Comparison of ENCODE assay signal across 12 cellular contexts in genomic region chr17:48491527-48492273, GRCh38. TPM values are rescaled to one million over a fixed set of nuclear protein-coding genes. Genes with fewer than 3 reads are reported as not detected.
A peak's percentile ranks its signal among the peaks of the same experiment; 100 is the strongest.
DNase-seq lines count a peak whose midpoint lies in the region; ATAC-seq and TF ChIP-seq lines count a peak whose summit lies in the region.
"Had no signal": no experiment of that assay in that cellular context is flagged by ENCODE, and none has a peak within 500 bp of the region (broad histone marks: within the 10 kb centered on the region; RNA-seq: fewer than 3 reads in every experiment).

No MANE protein-coding gene starts in this region.

- TF ChIP-seq RAD21 in IMR-90 (IDR thresholded peaks at IDR 0.05; ENCODE audit: low read length), result no peak

- peaks cover 27% of the 10 kb centered on the region for H3K27me3 Mint-ChIP-seq in activated naive CD8-positive, alpha-beta T cell treated with anti-CD3 and anti-CD28 coated beads, Interleukin-2, amount 10 ng/mL, durations not matched to agents 7 days and 5 days
- no peaks in the 10 kb centered on the region for H3K27me3 Mint-ChIP-seq in natural killer cell treated with Interleukin-12 subunit alpha and Interleukin-12 subunit beta and Interleukin-15 and Interleukin-18, amount 100 ng/mL, for 72 hours

- peak overlapping the region; percentile 65 for H3K4me3 Mint-ChIP-seq in activated naive CD8-positive, alpha-beta T cell treated with anti-CD3 and anti-CD28 coated beads, Interleukin-2, amount 10 ng/mL, durations not matched to agents 7 days and 5 days
- peak overlapping the region; percentile 81 for H3K4me3 Mint-ChIP-seq in natural killer cell treated with Interleukin-12 subunit alpha and Interleukin-12 subunit beta and Interleukin-15 and Interleukin-18, amount 100 ng/mL, for 72 hours
- H3K4me3 Mint-ChIP-seq: neural crest cell had no signal

- H3K9me3 ChIP-seq in IMR-90 (ENCODE audit: control insufficient read depth, insufficient read depth, low read length) (no peaks in the 10 kb centered on the region), prostate gland (no peaks in the 10 kb centered on the region)
- H3K9me3 ChIP-seq: body of pancreas had no signal

- DNase-seq in GF-D8 (lab: John Stamatoyannopoulos, UW) (peak; percentile 58), IMR-90 (peak; percentile 48), prostate gland (ENCODE audit: low spot score) (no peak), NCI-H128 (lab: John Stamatoyannopoulos, UW; ENCODE audit: unreplicated experiment) (no peak), AG08396 (ENCODE audit: low spot score) (no peak)
- DNase-seq in activated naive CD8-positive, alpha-beta T cell treated with anti-CD3 and anti-CD28 coated beads, Interleukin-2, amount 10 ng/mL, durations not matched to agents 7 days and 5 days, result no peak
- DNase-seq in natural killer cell treated with Interleukin-12 subunit alpha and Interleukin-12 subunit beta and Interleukin-15 and Interleukin-18, amount 100 ng/mL, for 72 hours (ENCODE audit: low spot score), result no peak
- DNase-seq: Kasumi-1 had no signal

- H3K4me2 ChIP-seq in IMR-90 (ENCODE audit: low read depth, low read length), result no peak overlapping the region

- dilution Hi-C loops in IMR-90 (cut with HindIII; ENCODE audit: low sequenced_read_pairs, unreplicated experiment), result no loop called here

- intact Hi-C loops in IMR-90 (cut with micrococcal nuclease), result loop anchor here (2.0 to 5.0 kb wide), 3 partner anchors 49 to 444 kb away; partner anchors contain the start of gene NFE2L1
- intact Hi-C loops in prostate gland (cut with DNase I), result no loop called here

- H3K4me1 Mint-ChIP-seq in activated naive CD8-positive, alpha-beta T cell treated with anti-CD3 and anti-CD28 coated beads, Interleukin-2, amount 10 ng/mL, durations not matched to agents 7 days and 5 days, result peaks cover 21% of the 10 kb centered on the region
- H3K4me1 Mint-ChIP-seq in natural killer cell treated with Interleukin-12 subunit alpha and Interleukin-12 subunit beta and Interleukin-15 and Interleukin-18, amount 100 ng/mL, for 72 hours (ENCODE audit: low read depth in 2 of 2), result peaks cover 27 to 34% of the 10 kb centered on the region in 2 donors
- H3K4me1 Mint-ChIP-seq: neural crest cell had no signal

- no peak for TF ChIP-seq POLR2A in IMR-90 (IDR thresholded peaks at IDR 0.05; ENCODE audit: low read depth, low read length)
- TF ChIP-seq POLR2A in prostate gland (IDR thresholded peaks at IDR 0.05), result no peak

- BruUV-seq in IMR-90 (replicated peaks; lab: Mats Ljungman, UMichigan), result no TSS peak

- no peak overlapping the region for H2BK5ac ChIP-seq in IMR-90 (ENCODE audit: low read depth, low read length, poor library complexity, severe bottlenecking)

- H3K9ac ChIP-seq in IMR-90 (ENCODE audit: low read depth, low read length), result no peak overlapping the region

- H2BK15ac ChIP-seq in IMR-90 (ENCODE audit: low read depth, low read length), result peak overlapping the region; percentile 79; the same call in 1 of the 3 replicates

- CTCF ChIA-PET in IMR-90 (lab: Yijun Ruan, JAX), result interaction anchor here (1.0 to 1.8 kb wide), 6 partner anchors 13 to 101 kb away, joined by 3 to 8 read pairs (median 4); partner anchors contain the start of gene HOXB3

- H4K5ac ChIP-seq in IMR-90 (ENCODE audit: low read depth, low read length), result no peak overlapping the region

- H3K27me3 ChIP-seq in IMR-90 (ENCODE audit: control insufficient read depth, insufficient read depth, low read length), result no peaks in the 10 kb centered on the region
- H3K27me3 ChIP-seq in prostate gland (replicated peaks; ENCODE audit: insufficient read depth), result no peaks in the 10 kb centered on the region

- no peak overlapping the region for H3K4me3 ChIP-seq in IMR-90 (ENCODE audit: insufficient read depth, low read depth, low read length)
- no peak overlapping the region for H3K4me3 ChIP-seq in prostate gland
- H3K4me3 ChIP-seq: body of pancreas had no signal

- no peak overlapping the region for H3K56ac ChIP-seq in IMR-90 (ENCODE audit: extremely low read depth, insufficient read depth, low read length)

- no peak overlapping the region for H2AK9ac ChIP-seq in IMR-90 (replicated peaks; ENCODE audit: low read depth, low read length, poor library complexity)

- no CpG with 5 or more reads among the region's 3 CpGs for WGBS in IMR-90 (ENCODE audit: extremely low coverage in 2 of 2, insufficient read length in 1 of 2), 2 experiments
- 86% methylated on average over 3 of the region's 3 CpGs for WGBS in prostate gland

- peak overlapping the region; percentile 43 for H3K14ac ChIP-seq in IMR-90 (replicated peaks; ENCODE audit: low read depth, low read length)

- H2BK120ac ChIP-seq in IMR-90 (ENCODE audit: low read depth, low read length), result peak overlapping the region; percentile 58; the same call in 1 of the 2 replicates

- peaks cover 22% of the 10 kb centered on the region for H3K9me1 ChIP-seq in IMR-90 (ENCODE audit: insufficient read depth, low read length)

- H3K27ac ChIP-seq in IMR-90 (ENCODE audit: insufficient read depth, low read length), result no peak overlapping the region
- no peak overlapping the region for H3K27ac ChIP-seq in prostate gland
- H3K27ac ChIP-seq: body of pancreas had no signal

- peak overlapping the region; percentile 31; the same call in 1 of the 2 replicates for H3K23ac ChIP-seq in IMR-90 (ENCODE audit: low read depth, low read length)

- no peak overlapping the region for H2AFZ ChIP-seq in IMR-90 (replicated peaks; ENCODE audit: low read length, poor library complexity)

- peak overlapping the region; percentile 48; the same call in 1 of the 2 replicates for H2BK20ac ChIP-seq in IMR-90 (ENCODE audit: low read depth, low read length)

- H3K9me3 Mint-ChIP-seq in activated naive CD8-positive, alpha-beta T cell treated with anti-CD3 and anti-CD28 coated beads, Interleukin-2, amount 10 ng/mL, durations not matched to agents 7 days and 5 days, result no peaks in the 10 kb centered on the region
- no peaks in the 10 kb centered on the region for H3K9me3 Mint-ChIP-seq in natural killer cell treated with Interleukin-12 subunit alpha and Interleukin-12 subunit beta and Interleukin-15 and Interleukin-18, amount 100 ng/mL, for 72 hours
- H3K9me3 Mint-ChIP-seq: neural crest cell had no signal

- in situ Hi-C loops in IMR-90 (cut with MboI; ENCODE audit: low sequenced_read_pairs), result loop anchor here (5.0 kb wide), 1 partner anchor 46 kb away; no protein-coding TSS in a partner anchor

- peak overlapping the region; percentile 4 to 62; a peak in 2 of 4 replicates for H4K8ac ChIP-seq in IMR-90 (ENCODE audit: low read depth in 2 of 2, low read length in 2 of 2)

- H3K4me1 ChIP-seq in IMR-90 (ENCODE audit: control insufficient read depth, insufficient read depth, low read length), result peaks cover 22% of the 10 kb centered on the region
- H3K4me1 ChIP-seq in prostate gland (replicated peaks), result no peaks in the 10 kb centered on the region

- POLR2A ChIA-PET in IMR-90 (lab: Charles Lee; ENCODE audit: unreplicated experiment), result interaction anchor here (0.5 kb wide), 1 partner anchor 60 kb away, joined by 5 read pairs; no protein-coding TSS in a partner anchor
- POLR2A ChIA-PET in activated naive CD8-positive, alpha-beta T cell treated with anti-CD3 and anti-CD28 coated beads, Interleukin-2, amount 10 ng/mL, durations not matched to agents 7 days and 5 days (lab: Charles Lee), result interaction anchor here (1.2 to 2.0 kb wide), 2 partner anchors 64 to 91 kb away, joined by 4 read pairs; no protein-coding TSS in a partner anchor

- peaks cover 6 to 36% of the 10 kb centered on the region in 2 experiments; a peak in 3 of 4 replicates for H3K79me1 ChIP-seq in IMR-90 (ENCODE audit: low read depth in 1 of 2, low read length in 2 of 2)

- H2AK5ac ChIP-seq in IMR-90 (ENCODE audit: low read depth, low read length), result peak overlapping the region; percentile 80; the same call in 1 of the 2 replicates

- H4K91ac ChIP-seq in IMR-90 (ENCODE audit: insufficient read depth, low read depth, low read length), result peak overlapping the region; percentile 78; the same call in 1 of the 2 replicates

- H3K36me3 ChIP-seq in IMR-90 (ENCODE audit: control insufficient read depth, insufficient read depth, low read length) (no peaks in the 10 kb centered on the region), prostate gland (no peaks in the 10 kb centered on the region)

- no peak for TF ChIP-seq CTCF in IMR-90 (conservative IDR thresholded peaks at IDR 0.05; ENCODE audit: low read depth, low read length)
- TF ChIP-seq CTCF in prostate gland (IDR thresholded peaks at IDR 0.05), result no peak

- H3K36me3 Mint-ChIP-seq in activated naive CD8-positive, alpha-beta T cell treated with anti-CD3 and anti-CD28 coated beads, Interleukin-2, amount 10 ng/mL, durations not matched to agents 7 days and 5 days, result no peaks in the 10 kb centered on the region
- H3K36me3 Mint-ChIP-seq in natural killer cell treated with Interleukin-12 subunit alpha and Interleukin-12 subunit beta and Interleukin-15 and Interleukin-18, amount 100 ng/mL, for 72 hours, result no peaks in the 10 kb centered on the region

- no peak for ATAC-seq in IMR-90 (ENCODE audit: low read depth)
- peak; percentile 11 for ATAC-seq in activated naive CD8-positive, alpha-beta T cell treated with anti-CD3 and anti-CD28 coated beads, Interleukin-2, amount 10 ng/mL, durations not matched to agents 7 days and 5 days (ENCODE audit: low read depth)
- ATAC-seq in natural killer cell treated with Interleukin-12 subunit alpha and Interleukin-12 subunit beta and Interleukin-15 and Interleukin-18, amount 100 ng/mL, for 72 hours, result peak; percentile 71 to 79

- no peaks in the 10 kb centered on the region; the same call in 1 of the 2 replicates for H4K20me1 ChIP-seq in IMR-90 (ENCODE audit: insufficient read depth, low read length)

- H3K4ac ChIP-seq in IMR-90 (ENCODE audit: low read depth, low read length), result peak overlapping the region; percentile 76

- H3K27ac Mint-ChIP-seq in activated naive CD8-positive, alpha-beta T cell treated with anti-CD3 and anti-CD28 coated beads, Interleukin-2, amount 10 ng/mL, durations not matched to agents 7 days and 5 days, result no peak overlapping the region
- H3K27ac Mint-ChIP-seq in natural killer cell treated with Interleukin-12 subunit alpha and Interleukin-12 subunit beta and Interleukin-15 and Interleukin-18, amount 100 ng/mL, for 72 hours, result peak overlapping the region; percentile 70 to 91

- no peak overlapping the region for H3K18ac ChIP-seq in IMR-90 (ENCODE audit: low read depth, low read length)

RNA-seq across cellular contexts. Expression of gene HOXB1, which starts 39.1 kb away (rescaled TPM):
- total RNA-seq in IMR-90 (2012; rRNA removed), result not detected in 2 replicates
- polyA plus RNA-seq in IMR-90 (2012; rRNA removed), result not detected in 2 replicates
- polyA plus RNA-seq in IMR-90 (2012; cell fraction: cytosol; rRNA removed), result not detected in 2 replicates
- polyA plus RNA-seq in IMR-90 (2012; cell fraction: nucleus; rRNA removed; ENCODE audit: low replicate concordance), result 0.05 TPM in 1 of 2 replicates, not detected in the other
- not detected for total RNA-seq in activated naive CD8-positive, alpha-beta T cell treated with anti-CD3 and anti-CD28 coated beads, Interleukin-2, amount 10 ng/mL, durations not matched to agents 7 days and 5 days
- not detected for total RNA-seq in natural killer cell treated with Interleukin-12 subunit alpha and Interleukin-12 subunit beta and Interleukin-15 and Interleukin-18, amount 100 ng/mL, for 72 hours
- total RNA-seq in prostate gland, result not detected
- total RNA-seq: body of pancreas, left cardiac atrium, Right ventricle myocardium superior had no signal

RNA-seq across cellular contexts. Expression of gene HOXB2, which starts 53.2 kb away (rescaled TPM):
- total RNA-seq in IMR-90 (2012; rRNA removed) (2.7 and 3.1 TPM in 2 replicates), prostate gland (1 to 10 TPM; 4.1 to 9.5 TPM)
- 29.9 and 33.8 TPM in 2 replicates for polyA plus RNA-seq in IMR-90 (2012; rRNA removed)
- 31.5 and 50.7 TPM in 2 replicates for polyA plus RNA-seq in IMR-90 (2012; cell fraction: cytosol; rRNA removed)
- polyA plus RNA-seq in IMR-90 (2012; cell fraction: nucleus; rRNA removed; ENCODE audit: low replicate concordance), result 69.3 and 123 TPM in 2 replicates
- total RNA-seq in activated naive CD8-positive, alpha-beta T cell treated with anti-CD3 and anti-CD28 coated beads, Interleukin-2, amount 10 ng/mL, durations not matched to agents 7 days and 5 days, result 10 to 100 TPM; 19.5 to 20.0 TPM
- total RNA-seq in natural killer cell treated with Interleukin-12 subunit alpha and Interleukin-12 subunit beta and Interleukin-15 and Interleukin-18, amount 100 ng/mL, for 72 hours, result 10 to 100 TPM; 20.8 to 30.0 TPM

Comparison
In these comparisons a context has a peak if more than half of its experiments do, and no peak if none do; other contexts are left out.
1. DNase-seq: peak in GF-D8 (single experiment) and IMR-90 (single experiment); none in activated naive CD8-positive, alpha-beta T cell treated with anti-CD3 and anti-CD28 coated beads, Interleukin-2, amount 10 ng/mL, durations not matched to agents 7 days and 5 days (single experiment), natural killer cell treated with Interleukin-12 subunit alpha and Interleukin-12 subunit beta and Interleukin-15 and Interleukin-18, amount 100 ng/mL, for 72 hours (single experiment), prostate gland (single experiment), NCI-H128 (single experiment) and AG08396 (single experiment).